1 cellular context compared by ENCODE assay signal in the genomic region with DNA sequence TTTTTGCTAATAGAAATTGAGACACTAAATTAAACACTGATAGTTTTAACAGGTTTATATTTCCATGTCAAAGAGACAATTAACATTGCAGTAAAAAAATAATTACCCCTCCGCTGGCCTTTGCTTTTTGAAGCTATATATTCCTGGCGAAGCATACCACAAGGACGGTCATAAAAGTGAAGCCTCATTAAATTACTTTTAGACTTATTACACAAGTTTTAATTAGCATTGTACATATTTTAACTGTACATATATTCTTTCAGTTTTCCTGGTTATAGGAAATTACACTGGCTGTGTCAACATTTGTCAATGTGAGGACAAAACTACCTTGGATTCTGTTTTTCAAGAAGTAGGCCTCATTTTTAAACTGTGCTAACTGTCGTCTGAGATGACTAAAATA.
TF ChIP-seq lines count a peak whose summit lies in the region.

No MANE protein-coding gene starts in this region.

TF ChIP-seq in HepG2, 621 proteins besides CTCF, POLR2A, EP300 and RAD21:
- no peak for TF ChIP-seq NCOA5 (CRISPR knock-in tag; IDR thresholded peaks at IDR 0.05)
- no peak for TF ChIP-seq ZSCAN22 (CRISPR knock-in tag; IDR thresholded peaks at IDR 0.05)
- TF ChIP-seq, protein P1, sequence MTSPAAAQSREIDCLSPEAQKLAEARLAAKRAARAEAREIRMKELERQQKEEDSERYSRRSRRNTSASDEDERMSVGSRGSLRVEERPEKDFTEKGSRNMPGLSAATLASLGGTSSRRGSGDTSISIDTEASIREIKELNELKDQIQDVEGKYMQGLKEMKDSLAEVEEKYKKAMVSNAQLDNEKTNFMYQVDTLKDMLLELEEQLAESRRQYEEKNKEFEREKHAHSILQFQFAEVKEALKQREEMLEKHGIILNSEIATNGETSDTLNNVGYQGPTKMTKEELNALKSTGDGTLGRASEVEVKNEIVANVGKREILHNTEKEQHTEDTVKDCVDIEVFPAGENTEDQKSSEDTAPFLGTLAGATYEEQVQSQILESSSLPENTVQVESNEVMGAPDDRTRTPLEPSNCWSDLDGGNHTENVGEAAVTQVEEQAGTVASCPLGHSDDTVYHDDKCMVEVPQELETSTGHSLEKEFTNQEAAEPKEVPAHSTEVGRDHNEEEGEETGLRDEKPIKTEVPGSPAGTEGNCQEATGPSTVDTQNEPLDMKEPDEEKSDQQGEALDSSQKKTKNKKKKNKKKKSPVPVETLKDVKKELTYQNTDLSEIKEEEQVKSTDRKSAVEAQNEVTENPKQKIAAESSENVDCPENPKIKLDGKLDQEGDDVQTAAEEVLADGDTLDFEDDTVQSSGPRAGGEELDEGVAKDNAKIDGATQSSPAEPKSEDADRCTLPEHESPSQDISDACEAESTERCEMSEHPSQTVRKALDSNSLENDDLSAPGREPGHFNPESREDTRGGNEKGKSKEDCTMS (CRISPR knock-in tag; conservative IDR thresholded peaks at IDR 0.05): no peak
- no peak for TF ChIP-seq ZNF451 (CRISPR knock-in tag; IDR thresholded peaks at IDR 0.05)
- TF ChIP-seq, protein P2, sequence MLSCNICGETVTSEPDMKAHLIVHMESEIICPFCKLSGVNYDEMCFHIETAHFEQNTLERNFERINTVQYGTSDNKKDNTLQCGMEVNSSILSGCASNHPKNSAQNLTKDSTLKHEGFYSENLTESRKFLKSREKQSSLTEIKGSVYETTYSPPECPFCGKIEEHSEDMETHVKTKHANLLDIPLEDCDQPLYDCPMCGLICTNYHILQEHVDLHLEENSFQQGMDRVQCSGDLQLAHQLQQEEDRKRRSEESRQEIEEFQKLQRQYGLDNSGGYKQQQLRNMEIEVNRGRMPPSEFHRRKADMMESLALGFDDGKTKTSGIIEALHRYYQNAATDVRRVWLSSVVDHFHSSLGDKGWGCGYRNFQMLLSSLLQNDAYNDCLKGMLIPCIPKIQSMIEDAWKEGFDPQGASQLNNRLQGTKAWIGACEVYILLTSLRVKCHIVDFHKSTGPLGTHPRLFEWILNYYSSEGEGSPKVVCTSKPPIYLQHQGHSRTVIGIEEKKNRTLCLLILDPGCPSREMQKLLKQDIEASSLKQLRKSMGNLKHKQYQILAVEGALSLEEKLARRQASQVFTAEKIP (CRISPR knock-in tag; IDR thresholded peaks at IDR 0.05; ENCODE audit: borderline replicate concordance): no peak
- no peak for TF ChIP-seq ZNF570 (CRISPR knock-in tag; IDR thresholded peaks at IDR 0.05; ENCODE audit: borderline replicate concordance)
- TF ChIP-seq ZNF232 (CRISPR knock-in tag; IDR thresholded peaks at IDR 0.05; ENCODE audit: borderline replicate concordance): no peak
- TF ChIP-seq, protein P3, sequence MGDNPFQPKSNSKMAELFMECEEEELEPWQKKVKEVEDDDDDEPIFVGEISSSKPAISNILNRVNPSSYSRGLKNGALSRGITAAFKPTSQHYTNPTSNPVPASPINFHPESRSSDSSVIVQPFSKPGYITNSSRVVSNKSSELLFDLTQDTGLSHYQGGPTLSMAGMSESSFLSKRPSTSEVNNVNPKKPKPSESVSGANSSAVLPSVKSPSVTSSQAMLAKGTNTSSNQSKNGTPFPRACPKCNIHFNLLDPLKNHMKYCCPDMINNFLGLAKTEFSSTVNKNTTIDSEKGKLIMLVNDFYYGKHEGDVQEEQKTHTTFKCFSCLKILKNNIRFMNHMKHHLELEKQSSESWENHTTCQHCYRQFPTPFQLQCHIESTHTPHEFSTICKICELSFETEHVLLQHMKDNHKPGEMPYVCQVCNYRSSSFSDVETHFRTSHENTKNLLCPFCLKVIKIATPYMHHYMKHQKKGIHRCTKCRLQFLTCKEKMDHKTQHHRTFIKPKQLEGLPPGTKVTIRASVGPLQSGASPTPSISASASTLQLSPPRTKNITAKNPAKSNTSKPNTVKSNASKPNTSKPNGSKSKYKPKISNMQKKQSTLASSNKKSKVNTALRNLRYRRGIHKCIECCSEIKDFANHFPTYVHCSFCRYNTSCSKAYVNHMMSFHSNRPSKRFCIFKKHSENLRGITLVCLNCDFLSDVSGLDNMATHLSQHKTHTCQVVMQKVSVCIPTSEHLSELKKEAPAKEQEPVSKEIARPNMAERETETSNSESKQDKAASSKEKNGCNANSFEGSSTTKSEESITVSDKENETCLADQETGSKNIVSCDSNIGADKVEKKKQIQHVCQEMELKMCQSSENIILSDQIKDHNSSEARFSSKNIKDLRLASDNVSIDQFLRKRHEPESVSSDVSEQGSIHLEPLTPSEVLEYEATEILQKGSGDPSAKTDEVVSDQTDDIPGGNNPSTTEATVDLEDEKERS (CRISPR knock-in tag; IDR thresholded peaks at IDR 0.05): no peak
- TF ChIP-seq, protein P4, sequence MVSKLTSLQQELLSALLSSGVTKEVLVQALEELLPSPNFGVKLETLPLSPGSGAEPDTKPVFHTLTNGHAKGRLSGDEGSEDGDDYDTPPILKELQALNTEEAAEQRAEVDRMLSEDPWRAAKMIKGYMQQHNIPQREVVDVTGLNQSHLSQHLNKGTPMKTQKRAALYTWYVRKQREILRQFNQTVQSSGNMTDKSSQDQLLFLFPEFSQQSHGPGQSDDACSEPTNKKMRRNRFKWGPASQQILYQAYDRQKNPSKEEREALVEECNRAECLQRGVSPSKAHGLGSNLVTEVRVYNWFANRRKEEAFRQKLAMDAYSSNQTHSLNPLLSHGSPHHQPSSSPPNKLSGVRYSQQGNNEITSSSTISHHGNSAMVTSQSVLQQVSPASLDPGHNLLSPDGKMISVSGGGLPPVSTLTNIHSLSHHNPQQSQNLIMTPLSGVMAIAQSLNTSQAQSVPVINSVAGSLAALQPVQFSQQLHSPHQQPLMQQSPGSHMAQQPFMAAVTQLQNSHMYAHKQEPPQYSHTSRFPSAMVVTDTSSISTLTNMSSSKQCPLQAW (CRISPR knock-in tag; IDR thresholded peaks at IDR 0.05): no peak
- TF ChIP-seq, protein P5, sequence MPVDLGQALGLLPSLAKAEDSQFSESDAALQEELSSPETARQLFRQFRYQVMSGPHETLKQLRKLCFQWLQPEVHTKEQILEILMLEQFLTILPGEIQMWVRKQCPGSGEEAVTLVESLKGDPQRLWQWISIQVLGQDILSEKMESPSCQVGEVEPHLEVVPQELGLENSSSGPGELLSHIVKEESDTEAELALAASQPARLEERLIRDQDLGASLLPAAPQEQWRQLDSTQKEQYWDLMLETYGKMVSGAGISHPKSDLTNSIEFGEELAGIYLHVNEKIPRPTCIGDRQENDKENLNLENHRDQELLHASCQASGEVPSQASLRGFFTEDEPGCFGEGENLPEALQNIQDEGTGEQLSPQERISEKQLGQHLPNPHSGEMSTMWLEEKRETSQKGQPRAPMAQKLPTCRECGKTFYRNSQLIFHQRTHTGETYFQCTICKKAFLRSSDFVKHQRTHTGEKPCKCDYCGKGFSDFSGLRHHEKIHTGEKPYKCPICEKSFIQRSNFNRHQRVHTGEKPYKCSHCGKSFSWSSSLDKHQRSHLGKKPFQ (CRISPR knock-in tag; IDR thresholded peaks at IDR 0.05; ENCODE audit: insufficient replicate concordance): no peak
- TF ChIP-seq MAFK (conservative IDR thresholded peaks at IDR 0.05 in 1 of 2, IDR thresholded peaks at IDR 0.05 in 1 of 2; ENCODE audit: low read length in 2 of 2): no peak
- TF ChIP-seq ZNF24 (IDR thresholded peaks at IDR 0.05): no peak
- no peak for TF ChIP-seq HNRNPLL (IDR thresholded peaks at IDR 0.05; ENCODE audit: low read depth, low read length, poor library complexity, severe bottlenecking)
- no peak for TF ChIP-seq ZNF772 (CRISPR knock-in tag; IDR thresholded peaks at IDR 0.05)
- no peak for TF ChIP-seq ARNT (IDR thresholded peaks at IDR 0.05)
- TF ChIP-seq, protein P6, sequence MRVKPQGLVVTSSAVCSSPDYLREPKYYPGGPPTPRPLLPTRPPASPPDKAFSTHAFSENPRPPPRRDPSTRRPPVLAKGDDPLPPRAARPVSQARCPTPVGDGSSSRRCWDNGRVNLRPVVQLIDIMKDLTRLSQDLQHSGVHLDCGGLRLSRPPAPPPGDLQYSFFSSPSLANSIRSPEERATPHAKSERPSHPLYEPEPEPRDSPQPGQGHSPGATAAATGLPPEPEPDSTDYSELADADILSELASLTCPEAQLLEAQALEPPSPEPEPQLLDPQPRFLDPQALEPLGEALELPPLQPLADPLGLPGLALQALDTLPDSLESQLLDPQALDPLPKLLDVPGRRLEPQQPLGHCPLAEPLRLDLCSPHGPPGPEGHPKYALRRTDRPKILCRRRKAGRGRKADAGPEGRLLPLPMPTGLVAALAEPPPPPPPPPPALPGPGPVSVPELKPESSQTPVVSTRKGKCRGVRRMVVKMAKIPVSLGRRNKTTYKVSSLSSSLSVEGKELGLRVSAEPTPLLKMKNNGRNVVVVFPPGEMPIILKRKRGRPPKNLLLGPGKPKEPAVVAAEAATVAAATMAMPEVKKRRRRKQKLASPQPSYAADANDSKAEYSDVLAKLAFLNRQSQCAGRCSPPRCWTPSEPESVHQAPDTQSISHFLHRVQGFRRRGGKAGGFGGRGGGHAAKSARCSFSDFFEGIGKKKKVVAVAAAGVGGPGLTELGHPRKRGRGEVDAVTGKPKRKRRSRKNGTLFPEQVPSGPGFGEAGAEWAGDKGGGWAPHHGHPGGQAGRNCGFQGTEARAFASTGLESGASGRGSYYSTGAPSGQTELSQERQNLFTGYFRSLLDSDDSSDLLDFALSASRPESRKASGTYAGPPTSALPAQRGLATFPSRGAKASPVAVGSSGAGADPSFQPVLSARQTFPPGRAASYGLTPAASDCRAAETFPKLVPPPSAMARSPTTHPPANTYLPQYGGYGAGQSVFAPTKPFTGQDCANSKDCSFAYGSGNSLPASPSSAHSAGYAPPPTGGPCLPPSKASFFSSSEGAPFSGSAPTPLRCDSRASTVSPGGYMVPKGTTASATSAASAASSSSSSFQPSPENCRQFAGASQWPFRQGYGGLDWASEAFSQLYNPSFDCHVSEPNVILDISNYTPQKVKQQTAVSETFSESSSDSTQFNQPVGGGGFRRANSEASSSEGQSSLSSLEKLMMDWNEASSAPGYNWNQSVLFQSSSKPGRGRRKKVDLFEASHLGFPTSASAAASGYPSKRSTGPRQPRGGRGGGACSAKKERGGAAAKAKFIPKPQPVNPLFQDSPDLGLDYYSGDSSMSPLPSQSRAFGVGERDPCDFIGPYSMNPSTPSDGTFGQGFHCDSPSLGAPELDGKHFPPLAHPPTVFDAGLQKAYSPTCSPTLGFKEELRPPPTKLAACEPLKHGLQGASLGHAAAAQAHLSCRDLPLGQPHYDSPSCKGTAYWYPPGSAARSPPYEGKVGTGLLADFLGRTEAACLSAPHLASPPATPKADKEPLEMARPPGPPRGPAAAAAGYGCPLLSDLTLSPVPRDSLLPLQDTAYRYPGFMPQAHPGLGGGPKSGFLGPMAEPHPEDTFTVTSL (CRISPR knock-in tag; IDR thresholded peaks at IDR 0.05; ENCODE audit: borderline replicate concordance): no peak
- TF ChIP-seq FOXK1 (CRISPR knock-in tag; IDR thresholded peaks at IDR 0.05; ENCODE audit: borderline replicate concordance, low read depth): no peak
- TF ChIP-seq ZNF496 (CRISPR knock-in tag; IDR thresholded peaks at IDR 0.05; ENCODE audit: insufficient replicate concordance): no peak
- no peak for TF ChIP-seq SALL2 (CRISPR knock-in tag; IDR thresholded peaks at IDR 0.05)
- no peak for TF ChIP-seq ZNF292 (CRISPR knock-in tag; IDR thresholded peaks at IDR 0.05; ENCODE audit: borderline replicate concordance, low read depth)
